Comparison of ENCODE assay signal across 8 cellular contexts in the genomic region with DNA sequence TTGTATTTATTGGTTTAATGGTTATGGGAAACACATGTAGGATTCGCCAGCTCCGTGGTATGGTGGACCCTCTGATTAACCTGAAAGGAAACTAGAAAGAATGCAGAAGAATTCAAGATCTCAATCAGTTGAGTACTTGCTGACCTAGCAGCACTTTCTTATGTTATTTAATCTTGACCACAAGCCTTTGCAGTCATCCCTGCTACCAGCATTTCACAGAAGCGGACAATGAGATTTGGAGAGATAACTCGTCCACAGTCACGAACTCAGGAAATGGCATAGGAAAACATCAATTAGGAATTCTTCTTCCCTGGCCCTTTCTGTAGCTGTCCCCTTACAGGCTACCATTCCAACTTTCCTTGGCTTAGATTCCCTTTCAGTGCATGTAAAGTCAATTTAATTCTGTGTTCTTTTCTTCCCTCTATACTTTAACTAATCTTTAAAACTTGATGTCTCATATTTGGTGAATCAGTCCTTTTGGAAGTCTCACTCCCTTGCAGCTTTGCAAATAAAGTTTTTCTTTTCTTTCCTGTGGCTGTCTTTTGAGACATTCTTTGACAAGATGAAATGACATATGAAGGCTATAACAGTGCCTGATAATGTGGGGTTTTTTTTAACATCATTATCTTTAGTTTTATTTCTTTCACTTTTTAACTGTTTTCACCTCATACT. TPM values are rescaled to one million over a fixed set of nuclear protein-coding genes. Genes with fewer than 3 reads are reported as not detected.
DNase-seq lines count a peak whose midpoint lies in the region; ATAC-seq and TF ChIP-seq lines count a peak whose summit lies in the region.

No MANE protein-coding gene starts in this region.

- TF ChIP-seq CTCF in DND-41 (IDR thresholded peaks at IDR 0.05; ENCODE audit: borderline replicate concordance, extremely low read depth, low read length, poor library complexity, severe bottlenecking), result no peak
- TF ChIP-seq CTCF in PC-9 (conservative IDR thresholded peaks at IDR 0.05), result no peak

- CTCF ChIA-PET in PC-9 (lab: Charles Lee), result no interaction called here

- H3K4me1 ChIP-seq in DND-41 (ENCODE audit: insufficient read depth, low read length) (peaks cover 40% of the 10 kb centered on the region), PC-9 (replicated peaks; ENCODE audit: insufficient read depth) (peaks cover 25% of the 10 kb centered on the region), endocrine pancreas (ENCODE audit: control insufficient read depth, insufficient read depth, low read length) (peaks cover 4% of the 10 kb centered on the region)

- H4K20me1 ChIP-seq in DND-41 (ENCODE audit: insufficient read depth, low read length), result peaks cover 3% of the 10 kb centered on the region
- no peaks in the 10 kb centered on the region for H4K20me1 ChIP-seq in PC-9 (ENCODE audit: insufficient read depth)

- H3K4me2 ChIP-seq in DND-41 (ENCODE audit: insufficient read depth, low read length), result peak overlapping the region; percentile 89; the same call in 1 of the 2 replicates
- peak overlapping the region; percentile 87 for H3K4me2 ChIP-seq in PC-9

- no peaks in the 10 kb centered on the region for H3K9me2 ChIP-seq in PC-9 (ENCODE audit: insufficient read depth)

- H3K79me2 ChIP-seq in DND-41 (ENCODE audit: insufficient read depth, low read length), result peaks cover 28% of the 10 kb centered on the region
- H3K79me2 ChIP-seq in PC-9 (ENCODE audit: low read depth), result peaks cover 26% of the 10 kb centered on the region

- 0 out of 2 replicates have a peak overlapping the region, but pooled peaks have one; percentile 68 for H3K9ac ChIP-seq in DND-41 (ENCODE audit: low read depth, low read length)
- H3K9ac ChIP-seq in endocrine pancreas (ENCODE audit: control insufficient read depth, insufficient read depth, low read length), result no peak overlapping the region

- H3K27ac ChIP-seq in DND-41 (ENCODE audit: low read length), result no peak overlapping the region
- no peak overlapping the region for H3K27ac ChIP-seq in PC-9

- no peak overlapping the region for H3K4me3 ChIP-seq in DND-41 (ENCODE audit: low read depth in 1 of 2, low read length in 2 of 2)
- no peak overlapping the region; the same call in 1 of the 2 replicates for H3K4me3 ChIP-seq in PC-9
- peak overlapping the region; percentile 42 for H3K4me3 ChIP-seq in endocrine pancreas (ENCODE audit: control insufficient read depth, insufficient read depth, low read length)

- DNase-seq in DND-41 (no peak), PC-9 (peak in 1 of 2 experiments; percentile 51), non-pigmented ciliary epithelial cell (ENCODE audit: low read depth) (peak; percentile 67), NCI-H510A (lab: John Stamatoyannopoulos, UW) (no peak), NCI-H2029 treated with DMSO at 0.1 percent for 48 hours (lab: John Stamatoyannopoulos, UW) (no peak)
- DNase-seq in stimulated activated naive CD8-positive, alpha-beta T cell treated with anti-CD3 and anti-CD28 coated beads, Interleukin-15, Interleukin-2, amounts not matched to agents 100 U/mL and 50 U/mL, for 24 hours, result no peak

- H3K9me3 ChIP-seq in DND-41 (ENCODE audit: insufficient read depth, low read length, severe bottlenecking) (no peaks in the 10 kb centered on the region), PC-9 (ENCODE audit: insufficient read depth, low read depth) (no peaks in the 10 kb centered on the region), endocrine pancreas (ENCODE audit: control insufficient read depth, low read length) (no peaks in the 10 kb centered on the region)

- H3K27me3 ChIP-seq in DND-41 (ENCODE audit: insufficient read depth, low read length, poor library complexity), result peaks cover 17% of the 10 kb centered on the region
- H3K27me3 ChIP-seq in PC-9 (ENCODE audit: insufficient read depth, low read depth), result no peaks in the 10 kb centered on the region
- H3K27me3 ChIP-seq in endocrine pancreas (ENCODE audit: control insufficient read depth, insufficient read depth, low read length), result no peaks in the 10 kb centered on the region

- intact Hi-C loops in PC-9 (cut with micrococcal nuclease; ENCODE audit: unreplicated experiment), result loop anchor here (1.0 to 10.0 kb wide), 6 partner anchors 56 to 468 kb away; partner anchors contain the start of gene TMEM38B

- no TSS peak for BruUV-seq in PC-9 (replicated peaks; lab: Mats Ljungman, UMichigan)

- H3K36me3 ChIP-seq in DND-41 (ENCODE audit: insufficient read depth, low read length) (no peaks in the 10 kb centered on the region), PC-9 (ENCODE audit: low read depth) (no peaks in the 10 kb centered on the region), endocrine pancreas (ENCODE audit: control insufficient read depth, insufficient read depth, low read length) (no peaks in the 10 kb centered on the region)

- POLR2A ChIA-PET in PC-9 (lab: Charles Lee; ENCODE audit: unreplicated experiment), result interaction anchor here (0.6 to 0.7 kb wide), 6 partner anchors 34 to 496 kb away, joined by 3 to 8 read pairs (median 4); partner anchors contain the start of gene NIPSNAP3A

- no peak for ATAC-seq in DND-41 (ENCODE audit: insufficient read depth, low read depth)
- no peak for ATAC-seq in GM18498 (IDR thresholded peaks at IDR 0.05; ENCODE audit: unreplicated experiment)
- ATAC-seq in stimulated activated naive CD8-positive, alpha-beta T cell treated with anti-CD3 and anti-CD28 coated beads, Interleukin-15, Interleukin-2, amounts not matched to agents 100 U/mL and 50 U/mL, for 24 hours, result no peak

- H3F3A ChIP-seq in PC-9 (ENCODE audit: insufficient read depth, low read depth), result peaks cover 24% of the 10 kb centered on the region; the same call in 1 of the 2 replicates

- H2AFZ ChIP-seq in DND-41 (ENCODE audit: low read depth, low read length) (no peak overlapping the region), PC-9 (no peak overlapping the region)

RNA-seq across cellular contexts. Expression of gene SLC44A1, which starts 1.3 kb away (rescaled TPM):
- 70.2 and 95.2 TPM in 2 replicates for total RNA-seq in PC-9 (2021)
